ENCODE assay signal across 10 cellular contexts in genomic region chr11:3949132-3949531, GRCh38.
DNase-seq lines count a peak whose midpoint lies in the region; ATAC-seq, FAIRE-seq and TF ChIP-seq lines count a peak whose summit lies in the region.
"Had no signal": no experiment of that assay in that cellular context is flagged by ENCODE, and none has a peak within 500 bp of the region (broad histone marks: within the 10 kb centered on the region; RNA-seq: fewer than 3 reads in every experiment).

No MANE protein-coding gene starts in this region.

- H3K27ac ChIP-seq in pancreas (no peak overlapping the region), colonic mucosa (no peak overlapping the region), left lung (no peak overlapping the region)

- peak overlapping the region; percentile 53 for H3K27ac Mint-ChIP-seq in activated naive CD8-positive, alpha-beta T cell treated with anti-CD3 and anti-CD28 coated beads, Interleukin-2, amount 50 U/mL, for 24 hours

- H3K9me3 ChIP-seq in pancreas (no peaks in the 10 kb centered on the region), colonic mucosa (no peaks in the 10 kb centered on the region), left lung (no peaks in the 10 kb centered on the region)

- H3K4me3 ChIP-seq in GM12864 (ENCODE audit: low read depth, low read length): no peak overlapping the region
- H3K4me3 ChIP-seq in pancreas: no peak overlapping the region
- H3K4me3 ChIP-seq in colonic mucosa: no peak overlapping the region
- no peak overlapping the region for H3K4me3 ChIP-seq in left lung
- H3K4me3 ChIP-seq: skin epidermis had no signal

- H3K4me1 Mint-ChIP-seq in activated naive CD8-positive, alpha-beta T cell treated with anti-CD3 and anti-CD28 coated beads, Interleukin-2, amount 50 U/mL, for 24 hours: peaks cover 94% of the 10 kb centered on the region

- no peak overlapping the region for H3K9ac ChIP-seq in colonic mucosa (ENCODE audit: low read depth in 2 of 2, low read length in 2 of 2)

- peak; percentile 73 for ATAC-seq in GM21381 (IDR thresholded peaks at IDR 0.05; ENCODE audit: unreplicated experiment)
- ATAC-seq in HG03558 (IDR thresholded peaks at IDR 0.05; ENCODE audit: extremely low read depth, unreplicated experiment): peak; percentile 50
- ATAC-seq in activated naive CD8-positive, alpha-beta T cell treated with anti-CD3 and anti-CD28 coated beads, Interleukin-2, amount 50 U/mL, for 24 hours: peak; percentile 89
- ATAC-seq in pancreas: no peak
- ATAC-seq in left lung: no peak

- WGBS in pancreas, 2 donors: 93 to 94% methylated on average over 2 of the region's 2 CpGs

- H3K27me3 Mint-ChIP-seq in activated naive CD8-positive, alpha-beta T cell treated with anti-CD3 and anti-CD28 coated beads, Interleukin-2, amount 50 U/mL, for 24 hours: no peaks in the 10 kb centered on the region

- TF ChIP-seq CTCF in GM12864 (IDR thresholded peaks at IDR 0.05; ENCODE audit: low read depth, low read length, missing control alignments): no peak
- TF ChIP-seq CTCF in pancreas (IDR thresholded peaks at IDR 0.05): no peak
- TF ChIP-seq CTCF in colonic mucosa (IDR thresholded peaks at IDR 0.05): no peak
- no peak for TF ChIP-seq CTCF in left lung (IDR thresholded peaks at IDR 0.05)

- H3K4me3 Mint-ChIP-seq in activated naive CD8-positive, alpha-beta T cell treated with anti-CD3 and anti-CD28 coated beads, Interleukin-2, amount 50 U/mL, for 24 hours: no peak overlapping the region

- intact Hi-C loops in pancreas (cut with DNase I) (no loop called here), colonic mucosa (cut with DNase I) (no loop called here), left lung (cut with DNase I) (no loop called here)

- no peaks in the 10 kb centered on the region for H3K27me3 ChIP-seq in pancreas
- no peaks in the 10 kb centered on the region for H3K27me3 ChIP-seq in colonic mucosa
- H3K27me3 ChIP-seq in left lung: no peaks in the 10 kb centered on the region

- DNase-seq in GM12864 (ENCODE audit: low read depth) (peak; percentile 36), cerebellum (ENCODE audit: low spot score) (no peak), pancreas (no peak), colonic mucosa (no peak), left lung (no peak)
- no peak for DNase-seq in activated naive CD8-positive, alpha-beta T cell treated with anti-CD3 and anti-CD28 coated beads, Interleukin-2, amount 50 U/mL, for 24 hours
- DNase-seq: NCI-H1417 had no signal

- no peak for FAIRE-seq in pancreas (lab: Jason Lieb, UNC)

- H3K36me3 Mint-ChIP-seq in activated naive CD8-positive, alpha-beta T cell treated with anti-CD3 and anti-CD28 coated beads, Interleukin-2, amount 50 U/mL, for 24 hours (ENCODE audit: low read depth): peaks cover 26% of the 10 kb centered on the region

- no peaks in the 10 kb centered on the region for H3K36me3 ChIP-seq in pancreas
- no peaks in the 10 kb centered on the region for H3K36me3 ChIP-seq in colonic mucosa
- H3K36me3 ChIP-seq in left lung: no peaks in the 10 kb centered on the region

- H3K4me1 ChIP-seq in pancreas (no peaks in the 10 kb centered on the region), colonic mucosa (peaks cover 6% of the 10 kb centered on the region), left lung (peaks cover 5 to 69% of the 10 kb centered on the region in 2 donors)

- peaks cover 3% of the 10 kb centered on the region for H3K9me3 Mint-ChIP-seq in activated naive CD8-positive, alpha-beta T cell treated with anti-CD3 and anti-CD28 coated beads, Interleukin-2, amount 50 U/mL, for 24 hours

Comparison
In these comparisons a context has a peak if more than half of its experiments do, and no peak if none do; other contexts are left out.
1. ATAC-seq: peak in GM21381 (single experiment), HG03558 (single experiment) and activated naive CD8-positive, alpha-beta T cell treated with anti-CD3 and anti-CD28 coated beads, Interleukin-2, amount 50 U/mL, for 24 hours (single experiment); none in pancreas (0 of 4) and left lung (single experiment).